2 cellular contexts compared by ENCODE assay signal in the genomic region with DNA sequence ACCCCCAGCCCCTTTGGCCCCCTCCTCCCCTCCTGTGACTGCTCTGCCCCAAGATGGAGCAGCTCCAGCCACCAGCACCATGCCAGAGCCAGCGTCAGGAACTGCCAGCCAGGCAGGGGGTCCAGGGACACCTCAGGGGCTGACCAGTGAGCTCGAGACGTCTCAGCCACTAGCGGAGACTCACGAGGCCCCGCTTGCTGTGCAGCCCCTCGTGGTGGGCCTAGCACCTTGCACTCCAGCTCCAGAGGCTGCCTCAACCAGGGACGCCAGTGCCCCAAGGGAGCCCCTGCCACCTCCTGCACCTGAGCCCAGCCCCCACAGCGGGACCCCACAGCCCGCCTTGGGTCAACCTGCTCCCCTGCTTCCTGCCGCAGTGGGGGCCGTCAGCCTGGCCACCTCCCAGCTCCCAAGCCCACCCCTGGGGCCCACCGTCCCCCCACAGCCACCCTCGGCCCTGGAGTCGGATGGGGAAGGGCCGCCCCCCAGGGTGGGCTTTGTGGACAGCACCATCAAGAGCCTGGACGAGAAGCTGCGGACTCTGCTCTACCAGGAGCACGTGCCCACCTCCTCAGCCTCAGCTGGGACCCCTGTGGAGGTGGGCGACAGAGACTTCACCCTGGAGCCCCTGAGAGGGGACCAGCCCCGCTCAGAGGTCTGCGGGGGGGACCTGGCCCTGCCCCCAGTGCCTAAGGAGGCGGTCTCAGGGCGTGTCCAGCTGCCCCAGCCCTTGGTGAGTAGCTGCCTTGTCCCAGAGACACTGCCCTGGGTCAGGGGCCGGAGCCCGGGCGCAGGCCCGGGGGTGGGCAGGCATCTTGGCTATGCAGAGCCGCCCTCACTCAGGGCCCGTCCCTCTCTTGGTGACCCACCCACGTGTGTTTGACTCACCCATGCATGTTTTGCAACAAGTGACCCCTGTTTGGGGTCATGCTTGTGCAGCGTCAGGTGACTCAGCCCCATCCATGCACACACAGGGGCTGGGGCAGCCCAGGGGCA.
TF ChIP-seq lines count a peak whose summit lies in the region.

No MANE protein-coding gene starts in this region.

TF ChIP-seq in SK-N-SH, 30 proteins besides CTCF, POLR2A, EP300 and RAD21 (continued from another document):
- no peak for TF ChIP-seq TCF12 (IDR thresholded peaks at IDR 0.05)
- no peak for TF ChIP-seq GABPA (IDR thresholded peaks at IDR 0.05; ENCODE audit: low read depth)
- TF ChIP-seq FOSL2 (IDR thresholded peaks at IDR 0.05; ENCODE audit: borderline replicate concordance, low read depth), result no peak
- no peak for TF ChIP-seq NRF1 (IDR thresholded peaks at IDR 0.05; ENCODE audit: low read depth, low read length)
- TF ChIP-seq, protein P1, sequence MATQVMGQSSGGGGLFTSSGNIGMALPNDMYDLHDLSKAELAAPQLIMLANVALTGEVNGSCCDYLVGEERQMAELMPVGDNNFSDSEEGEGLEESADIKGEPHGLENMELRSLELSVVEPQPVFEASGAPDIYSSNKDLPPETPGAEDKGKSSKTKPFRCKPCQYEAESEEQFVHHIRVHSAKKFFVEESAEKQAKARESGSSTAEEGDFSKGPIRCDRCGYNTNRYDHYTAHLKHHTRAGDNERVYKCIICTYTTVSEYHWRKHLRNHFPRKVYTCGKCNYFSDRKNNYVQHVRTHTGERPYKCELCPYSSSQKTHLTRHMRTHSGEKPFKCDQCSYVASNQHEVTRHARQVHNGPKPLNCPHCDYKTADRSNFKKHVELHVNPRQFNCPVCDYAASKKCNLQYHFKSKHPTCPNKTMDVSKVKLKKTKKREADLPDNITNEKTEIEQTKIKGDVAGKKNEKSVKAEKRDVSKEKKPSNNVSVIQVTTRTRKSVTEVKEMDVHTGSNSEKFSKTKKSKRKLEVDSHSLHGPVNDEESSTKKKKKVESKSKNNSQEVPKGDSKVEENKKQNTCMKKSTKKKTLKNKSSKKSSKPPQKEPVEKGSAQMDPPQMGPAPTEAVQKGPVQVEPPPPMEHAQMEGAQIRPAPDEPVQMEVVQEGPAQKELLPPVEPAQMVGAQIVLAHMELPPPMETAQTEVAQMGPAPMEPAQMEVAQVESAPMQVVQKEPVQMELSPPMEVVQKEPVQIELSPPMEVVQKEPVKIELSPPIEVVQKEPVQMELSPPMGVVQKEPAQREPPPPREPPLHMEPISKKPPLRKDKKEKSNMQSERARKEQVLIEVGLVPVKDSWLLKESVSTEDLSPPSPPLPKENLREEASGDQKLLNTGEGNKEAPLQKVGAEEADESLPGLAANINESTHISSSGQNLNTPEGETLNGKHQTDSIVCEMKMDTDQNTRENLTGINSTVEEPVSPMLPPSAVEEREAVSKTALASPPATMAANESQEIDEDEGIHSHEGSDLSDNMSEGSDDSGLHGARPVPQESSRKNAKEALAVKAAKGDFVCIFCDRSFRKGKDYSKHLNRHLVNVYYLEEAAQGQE (IDR thresholded peaks at IDR 0.05; ENCODE audit: low read depth, low read length), result no peak
- TF ChIP-seq MXI1 (IDR thresholded peaks at IDR 0.05; ENCODE audit: low read depth, low read length), result no peak
- no peak for TF ChIP-seq RCOR1 (IDR thresholded peaks at IDR 0.05; ENCODE audit: low read length)
- TF ChIP-seq, protein P2, sequence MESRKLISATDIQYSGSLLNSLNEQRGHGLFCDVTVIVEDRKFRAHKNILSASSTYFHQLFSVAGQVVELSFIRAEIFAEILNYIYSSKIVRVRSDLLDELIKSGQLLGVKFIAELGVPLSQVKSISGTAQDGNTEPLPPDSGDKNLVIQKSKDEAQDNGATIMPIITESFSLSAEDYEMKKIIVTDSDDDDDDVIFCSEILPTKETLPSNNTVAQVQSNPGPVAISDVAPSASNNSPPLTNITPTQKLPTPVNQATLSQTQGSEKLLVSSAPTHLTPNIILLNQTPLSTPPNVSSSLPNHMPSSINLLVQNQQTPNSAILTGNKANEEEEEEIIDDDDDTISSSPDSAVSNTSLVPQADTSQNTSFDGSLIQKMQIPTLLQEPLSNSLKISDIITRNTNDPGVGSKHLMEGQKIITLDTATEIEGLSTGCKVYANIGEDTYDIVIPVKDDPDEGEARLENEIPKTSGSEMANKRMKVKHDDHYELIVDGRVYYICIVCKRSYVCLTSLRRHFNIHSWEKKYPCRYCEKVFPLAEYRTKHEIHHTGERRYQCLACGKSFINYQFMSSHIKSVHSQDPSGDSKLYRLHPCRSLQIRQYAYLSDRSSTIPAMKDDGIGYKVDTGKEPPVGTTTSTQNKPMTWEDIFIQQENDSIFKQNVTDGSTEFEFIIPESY (IDR thresholded peaks at IDR 0.05; ENCODE audit: borderline replicate concordance, low read depth), result no peak
- TF ChIP-seq, protein P3, sequence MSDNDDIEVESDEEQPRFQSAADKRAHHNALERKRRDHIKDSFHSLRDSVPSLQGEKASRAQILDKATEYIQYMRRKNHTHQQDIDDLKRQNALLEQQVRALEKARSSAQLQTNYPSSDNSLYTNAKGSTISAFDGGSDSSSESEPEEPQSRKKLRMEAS (IDR thresholded peaks at IDR 0.05; ENCODE audit: low read depth), result no peak
- TF ChIP-seq, protein P4, sequence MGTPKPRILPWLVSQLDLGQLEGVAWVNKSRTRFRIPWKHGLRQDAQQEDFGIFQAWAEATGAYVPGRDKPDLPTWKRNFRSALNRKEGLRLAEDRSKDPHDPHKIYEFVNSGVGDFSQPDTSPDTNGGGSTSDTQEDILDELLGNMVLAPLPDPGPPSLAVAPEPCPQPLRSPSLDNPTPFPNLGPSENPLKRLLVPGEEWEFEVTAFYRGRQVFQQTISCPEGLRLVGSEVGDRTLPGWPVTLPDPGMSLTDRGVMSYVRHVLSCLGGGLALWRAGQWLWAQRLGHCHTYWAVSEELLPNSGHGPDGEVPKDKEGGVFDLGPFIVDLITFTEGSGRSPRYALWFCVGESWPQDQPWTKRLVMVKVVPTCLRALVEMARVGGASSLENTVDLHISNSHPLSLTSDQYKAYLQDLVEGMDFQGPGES (IDR thresholded peaks at IDR 0.05; ENCODE audit: low read depth, low read length), result no peak
TF ChIP-seq in SK-N-SH: peak in this region for 0.

TF ChIP-seq in SK-N-SH treated with all-trans-retinoic acid at 6 μM for 48 hours, 23 proteins besides CTCF, POLR2A, EP300 and RAD21 (continued from another document):
- TF ChIP-seq, protein P5, sequence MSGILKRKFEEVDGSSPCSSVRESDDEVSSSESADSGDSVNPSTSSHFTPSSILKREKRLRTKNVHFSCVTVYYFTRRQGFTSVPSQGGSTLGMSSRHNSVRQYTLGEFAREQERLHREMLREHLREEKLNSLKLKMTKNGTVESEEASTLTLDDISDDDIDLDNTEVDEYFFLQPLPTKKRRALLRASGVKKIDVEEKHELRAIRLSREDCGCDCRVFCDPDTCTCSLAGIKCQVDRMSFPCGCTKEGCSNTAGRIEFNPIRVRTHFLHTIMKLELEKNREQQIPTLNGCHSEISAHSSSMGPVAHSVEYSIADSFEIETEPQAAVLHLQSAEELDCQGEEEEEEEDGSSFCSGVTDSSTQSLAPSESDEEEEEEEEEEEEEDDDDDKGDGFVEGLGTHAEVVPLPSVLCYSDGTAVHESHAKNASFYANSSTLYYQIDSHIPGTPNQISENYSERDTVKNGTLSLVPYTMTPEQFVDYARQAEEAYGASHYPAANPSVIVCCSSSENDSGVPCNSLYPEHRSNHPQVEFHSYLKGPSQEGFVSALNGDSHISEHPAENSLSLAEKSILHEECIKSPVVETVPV (CRISPR knock-in tag; IDR thresholded peaks at IDR 0.05), result no peak
- no peak for TF ChIP-seq RARB (CRISPR knock-in tag; IDR thresholded peaks at IDR 0.05)
- no peak for TF ChIP-seq OSR1 (CRISPR knock-in tag; IDR thresholded peaks at IDR 0.05)
- TF ChIP-seq TOX (CRISPR knock-in tag; IDR thresholded peaks at IDR 0.05; ENCODE audit: borderline replicate concordance), result no peak
- TF ChIP-seq ZFP3 (CRISPR knock-in tag; IDR thresholded peaks at IDR 0.05), result no peak
- TF ChIP-seq ARNTL (CRISPR knock-in tag; IDR thresholded peaks at IDR 0.05; ENCODE audit: borderline replicate concordance, low read depth), result no peak
- TF ChIP-seq, protein P6, sequence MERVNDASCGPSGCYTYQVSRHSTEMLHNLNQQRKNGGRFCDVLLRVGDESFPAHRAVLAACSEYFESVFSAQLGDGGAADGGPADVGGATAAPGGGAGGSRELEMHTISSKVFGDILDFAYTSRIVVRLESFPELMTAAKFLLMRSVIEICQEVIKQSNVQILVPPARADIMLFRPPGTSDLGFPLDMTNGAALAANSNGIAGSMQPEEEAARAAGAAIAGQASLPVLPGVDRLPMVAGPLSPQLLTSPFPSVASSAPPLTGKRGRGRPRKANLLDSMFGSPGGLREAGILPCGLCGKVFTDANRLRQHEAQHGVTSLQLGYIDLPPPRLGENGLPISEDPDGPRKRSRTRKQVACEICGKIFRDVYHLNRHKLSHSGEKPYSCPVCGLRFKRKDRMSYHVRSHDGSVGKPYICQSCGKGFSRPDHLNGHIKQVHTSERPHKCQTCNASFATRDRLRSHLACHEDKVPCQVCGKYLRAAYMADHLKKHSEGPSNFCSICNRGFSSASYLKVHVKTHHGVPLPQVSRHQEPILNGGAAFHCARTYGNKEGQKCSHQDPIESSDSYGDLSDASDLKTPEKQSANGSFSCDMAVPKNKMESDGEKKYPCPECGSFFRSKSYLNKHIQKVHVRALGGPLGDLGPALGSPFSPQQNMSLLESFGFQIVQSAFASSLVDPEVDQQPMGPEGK (CRISPR knock-in tag; IDR thresholded peaks at IDR 0.05; ENCODE audit: borderline replicate concordance), result no peak
- no peak for TF ChIP-seq CSDC2 (CRISPR knock-in tag; IDR thresholded peaks at IDR 0.05)
- TF ChIP-seq, protein P7, sequence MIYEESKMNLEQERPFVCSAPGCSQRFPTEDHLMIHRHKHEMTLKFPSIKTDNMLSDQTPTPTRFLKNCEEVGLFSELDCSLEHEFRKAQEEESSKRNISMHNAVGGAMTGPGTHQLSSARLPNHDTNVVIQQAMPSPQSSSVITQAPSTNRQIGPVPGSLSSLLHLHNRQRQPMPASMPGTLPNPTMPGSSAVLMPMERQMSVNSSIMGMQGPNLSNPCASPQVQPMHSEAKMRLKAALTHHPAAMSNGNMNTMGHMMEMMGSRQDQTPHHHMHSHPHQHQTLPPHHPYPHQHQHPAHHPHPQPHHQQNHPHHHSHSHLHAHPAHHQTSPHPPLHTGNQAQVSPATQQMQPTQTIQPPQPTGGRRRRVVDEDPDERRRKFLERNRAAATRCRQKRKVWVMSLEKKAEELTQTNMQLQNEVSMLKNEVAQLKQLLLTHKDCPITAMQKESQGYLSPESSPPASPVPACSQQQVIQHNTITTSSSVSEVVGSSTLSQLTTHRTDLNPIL (CRISPR knock-in tag; IDR thresholded peaks at IDR 0.05; ENCODE audit: low read depth), result no peak
- TF ChIP-seq ZFP30 (CRISPR knock-in tag; IDR thresholded peaks at IDR 0.05), result no peak
- no peak for TF ChIP-seq PPARA (CRISPR knock-in tag; IDR thresholded peaks at IDR 0.05; ENCODE audit: borderline replicate concordance)
- TF ChIP-seq ZNF8 (CRISPR knock-in tag; IDR thresholded peaks at IDR 0.05), result no peak
- no peak for TF ChIP-seq ZNF70 (CRISPR knock-in tag; IDR thresholded peaks at IDR 0.05)
- TF ChIP-seq GLIS3 (CRISPR knock-in tag; IDR thresholded peaks at IDR 0.05), result no peak
- TF ChIP-seq, protein P8, sequence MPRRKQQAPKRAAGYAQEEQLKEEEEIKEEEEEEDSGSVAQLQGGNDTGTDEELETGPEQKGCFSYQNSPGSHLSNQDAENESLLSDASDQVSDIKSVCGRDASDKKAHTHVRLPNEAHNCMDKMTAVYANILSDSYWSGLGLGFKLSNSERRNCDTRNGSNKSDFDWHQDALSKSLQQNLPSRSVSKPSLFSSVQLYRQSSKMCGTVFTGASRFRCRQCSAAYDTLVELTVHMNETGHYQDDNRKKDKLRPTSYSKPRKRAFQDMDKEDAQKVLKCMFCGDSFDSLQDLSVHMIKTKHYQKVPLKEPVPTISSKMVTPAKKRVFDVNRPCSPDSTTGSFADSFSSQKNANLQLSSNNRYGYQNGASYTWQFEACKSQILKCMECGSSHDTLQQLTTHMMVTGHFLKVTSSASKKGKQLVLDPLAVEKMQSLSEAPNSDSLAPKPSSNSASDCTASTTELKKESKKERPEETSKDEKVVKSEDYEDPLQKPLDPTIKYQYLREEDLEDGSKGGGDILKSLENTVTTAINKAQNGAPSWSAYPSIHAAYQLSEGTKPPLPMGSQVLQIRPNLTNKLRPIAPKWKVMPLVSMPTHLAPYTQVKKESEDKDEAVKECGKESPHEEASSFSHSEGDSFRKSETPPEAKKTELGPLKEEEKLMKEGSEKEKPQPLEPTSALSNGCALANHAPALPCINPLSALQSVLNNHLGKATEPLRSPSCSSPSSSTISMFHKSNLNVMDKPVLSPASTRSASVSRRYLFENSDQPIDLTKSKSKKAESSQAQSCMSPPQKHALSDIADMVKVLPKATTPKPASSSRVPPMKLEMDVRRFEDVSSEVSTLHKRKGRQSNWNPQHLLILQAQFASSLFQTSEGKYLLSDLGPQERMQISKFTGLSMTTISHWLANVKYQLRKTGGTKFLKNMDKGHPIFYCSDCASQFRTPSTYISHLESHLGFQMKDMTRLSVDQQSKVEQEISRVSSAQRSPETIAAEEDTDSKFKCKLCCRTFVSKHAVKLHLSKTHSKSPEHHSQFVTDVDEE (CRISPR knock-in tag; IDR thresholded peaks at IDR 0.05), result no peak
- TF ChIP-seq ZC3H10 (CRISPR knock-in tag; IDR thresholded peaks at IDR 0.05), result no peak
- no peak for TF ChIP-seq SNAI2 (CRISPR knock-in tag; IDR thresholded peaks at IDR 0.05)
- TF ChIP-seq BACH2 (CRISPR knock-in tag; IDR thresholded peaks at IDR 0.05; ENCODE audit: borderline replicate concordance), result no peak
- no peak for TF ChIP-seq ISL1 (CRISPR knock-in tag; IDR thresholded peaks at IDR 0.05)
TF ChIP-seq in SK-N-SH treated with all-trans-retinoic acid at 6 μM for 48 hours: peak in this region for 0.
